ENCODE assay signal across 18 cellular contexts in the genomic region with DNA sequence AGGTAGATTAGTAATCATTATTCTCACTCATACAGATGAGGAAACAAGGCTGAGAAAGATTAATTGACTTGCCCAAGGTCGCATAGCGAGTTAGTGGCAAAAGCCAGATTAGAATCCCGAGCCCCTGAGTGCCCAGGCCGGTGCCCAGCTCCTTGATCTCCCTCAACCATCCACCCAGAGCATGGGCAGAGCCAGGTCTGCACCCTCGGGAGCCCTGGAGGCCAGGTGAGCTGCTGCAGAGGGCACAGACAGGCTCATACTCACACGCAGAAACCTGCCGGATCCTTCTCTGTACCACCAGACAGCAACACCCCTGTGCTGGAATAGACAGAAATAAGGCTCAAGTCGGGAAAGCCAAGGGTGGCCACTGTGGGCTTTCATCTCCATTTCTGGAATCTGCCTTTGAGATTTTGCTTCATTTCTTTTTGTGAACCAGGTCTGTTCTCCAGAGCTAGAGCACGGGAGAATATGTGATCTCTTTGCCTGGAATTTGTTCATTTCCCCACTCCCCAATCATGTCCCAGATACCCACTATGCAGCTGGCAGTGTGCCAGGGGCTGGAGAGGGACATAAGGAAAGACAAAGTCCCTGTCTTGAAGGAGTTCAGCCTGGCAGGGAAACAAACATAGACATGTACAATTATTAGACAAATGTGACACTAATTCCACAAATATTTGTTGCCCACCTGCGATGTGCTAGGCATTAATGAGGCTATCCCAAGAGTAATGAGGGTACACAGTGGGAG. TPM values are rescaled to one million over a fixed set of nuclear protein-coding genes. Genes with fewer than 3 reads are reported as not detected.
DNase-seq lines count a peak whose midpoint lies in the region; ATAC-seq and TF ChIP-seq lines count a peak whose summit lies in the region.
"Had no signal": no experiment of that assay in that cellular context is flagged by ENCODE, and none has a peak within 500 bp of the region (broad histone marks: within the 10 kb centered on the region; RNA-seq: fewer than 3 reads in every experiment).

No MANE protein-coding gene starts in this region.

- H3K14ac ChIP-seq in trophoblast cell (ENCODE audit: low read length), result no peak overlapping the region

- no peak overlapping the region for H3K4me2 ChIP-seq in trophoblast cell (ENCODE audit: low read length)

- H3K18ac ChIP-seq in trophoblast cell (ENCODE audit: low read length), result peak overlapping the region; percentile 54

- TF ChIP-seq EP300 in gastroesophageal sphincter (IDR thresholded peaks at IDR 0.05) (no peak), transverse colon (IDR thresholded peaks at IDR 0.05; ENCODE audit: low read depth) (no peak)

- no peak overlapping the region for H4K91ac ChIP-seq in trophoblast cell (ENCODE audit: low read depth, low read length)

- H3K79me2 ChIP-seq in trophoblast cell (ENCODE audit: control insufficient read depth, insufficient read depth, low read length, poor library complexity), result peaks cover 29% of the 10 kb centered on the region

- no peak overlapping the region for H2BK120ac ChIP-seq in trophoblast cell (ENCODE audit: insufficient read depth, low read length, poor library complexity)

- H3K27me3 ChIP-seq in gastroesophageal sphincter, result peaks cover 11% of the 10 kb centered on the region
- no peaks in the 10 kb centered on the region for H3K27me3 ChIP-seq in trophoblast cell (ENCODE audit: insufficient read depth, low read length)
- peaks cover 13% of the 10 kb centered on the region for H3K27me3 ChIP-seq in transverse colon

- H4K8ac ChIP-seq in trophoblast cell (ENCODE audit: low read depth, low read length), result no peak overlapping the region

- TF ChIP-seq POLR2A in gastroesophageal sphincter (IDR thresholded peaks at IDR 0.05) (no peak), transverse colon (IDR thresholded peaks at IDR 0.05) (no peak)

- WGBS in gastroesophageal sphincter (ENCODE audit: low coverage in 1 of 2), 2 donors, result 66 to 85% methylated on average over 2 to 9 of the region's 10 CpGs
- WGBS in trophoblast cell (ENCODE audit: extremely low coverage, insufficient coverage, insufficient read length), result no CpG with 5 or more reads among the region's 10 CpGs
- 83 to 84% methylated on average over 1 to 10 of the region's 10 CpGs for WGBS in transverse colon (ENCODE audit: low coverage in 1 of 2), 2 donors

- ATAC-seq in left ventricle myocardium superior (no peak), Right ventricle myocardium superior (ENCODE audit: poor library complexity) (no peak), gastroesophageal sphincter (no peak)
- ATAC-seq: PC-3 had no signal

- no peak overlapping the region for H2BK5ac ChIP-seq in trophoblast cell (ENCODE audit: low read depth, low read length, poor library complexity)

- H3K36me3 ChIP-seq in gastroesophageal sphincter, result no peaks in the 10 kb centered on the region
- H3K36me3 ChIP-seq in trophoblast cell (ENCODE audit: control insufficient read depth in 1 of 2, insufficient read depth in 2 of 2, low read length in 2 of 2), result peaks cover 5 to 6% of the 10 kb centered on the region in 2 experiments
- no peaks in the 10 kb centered on the region for H3K36me3 ChIP-seq in transverse colon

- H3K4me1 ChIP-seq in gastroesophageal sphincter, result peaks cover 0 to 88% (median 7%) of the 10 kb centered on the region in 3 donors
- H3K4me1 ChIP-seq in trophoblast cell (ENCODE audit: control insufficient read depth in 1 of 2, insufficient read depth in 2 of 2, low read length in 2 of 2), result peaks cover 34 to 48% of the 10 kb centered on the region in 2 experiments
- H3K4me1 ChIP-seq in transverse colon, result peaks cover 9 to 35% (median 13%) of the 10 kb centered on the region in 4 donors

- TF ChIP-seq CTCF in gastroesophageal sphincter (IDR thresholded peaks at IDR 0.05) (no peak), transverse colon (IDR thresholded peaks at IDR 0.05) (no peak), GM10266 (IDR thresholded peaks at IDR 0.05; ENCODE audit: control insufficient read depth, insufficient read depth, low read depth, missing control alignments) (no peak)

- no peak overlapping the region for H3K4me3 ChIP-seq in gastroesophageal sphincter
- H3K4me3 ChIP-seq in trophoblast cell (ENCODE audit: low read depth, low read length), result no peak overlapping the region
- no peak overlapping the region for H3K4me3 ChIP-seq in transverse colon

- H3K9ac ChIP-seq in trophoblast cell (ENCODE audit: low read length), result no peak overlapping the region

- peak overlapping the region; percentile 60 for H3K4ac ChIP-seq in trophoblast cell (ENCODE audit: low read depth, low read length)

- intact Hi-C loops in left ventricle myocardium superior (cut with micrococcal nuclease), result no loop called here
- intact Hi-C loops in Right ventricle myocardium superior (cut with DNase I), result no loop called here
- intact Hi-C loops in transverse colon (cut with DNase I; ENCODE audit: low total_unique reads), result no loop called here

- H4K12ac ChIP-seq in trophoblast cell (ENCODE audit: low read depth, low read length), result peak overlapping the region; percentile 54

- no peak overlapping the region for H2BK12ac ChIP-seq in trophoblast cell (ENCODE audit: low read length)

- DNase-seq in left ventricle myocardium superior, result peak; percentile 36
- DNase-seq in Right ventricle myocardium superior, result no peak
- no peak for DNase-seq in trophoblast cell
- no peak for DNase-seq in transverse colon
- DNase-seq in kidney glomerular epithelial cell (lab: John Stamatoyannopoulos, UW), result no peak
- DNase-seq in NCI-H2227 (lab: John Stamatoyannopoulos, UW; ENCODE audit: unreplicated experiment), result no peak
- DNase-seq in GM10266 (ENCODE audit: extremely low spot score), result no peak
- DNase-seq: CD4-positive, CD25-positive, alpha-beta regulatory T cell; DMS79; HFFc6; Kasumi-1; NCI-H1417 treated with DMSO at 0.1 percent for 48 hours; NCI-H2081; NCI-H69; NK-92 treated with Interleukin-12 subunit alpha and Interleukin-12 subunit beta, amount 100 ng/mL, for 24 hours; PC-3 had no signal

- H2AFZ ChIP-seq in trophoblast cell (ENCODE audit: insufficient read depth, low read length, poor library complexity), result no peak overlapping the region

- no peak overlapping the region for H3K23ac ChIP-seq in trophoblast cell (ENCODE audit: low read length)

- H3K9me3 ChIP-seq in gastroesophageal sphincter (no peaks in the 10 kb centered on the region), trophoblast cell (ENCODE audit: insufficient read depth, low read depth, low read length) (no peaks in the 10 kb centered on the region), transverse colon (no peaks in the 10 kb centered on the region)

- in situ Hi-C loops in transverse colon (cut with MboI; ENCODE audit: low pct_ligation_motif_present in 1 of 4, low pct_unique_long_range_greater_than_20kb in 1 of 4, low sequenced_read_pairs in 3 of 4), result no loop called here

- H3K27ac ChIP-seq in gastroesophageal sphincter (peak overlapping the region in 3 of 4 donors; percentile 56 to 82 (median 77)), trophoblast cell (ENCODE audit: low read depth, low read length) (no peak overlapping the region), transverse colon (peak overlapping the region; percentile 66 to 80 (median 75))

- H2AK5ac ChIP-seq in trophoblast cell (ENCODE audit: low read length), result no peak overlapping the region

- peaks cover 12% of the 10 kb centered on the region for H3K79me1 ChIP-seq in trophoblast cell (ENCODE audit: low read length)

RNA-seq across cellular contexts. Expression of gene AFAP1L2, which starts 5.5 kb away (rescaled TPM):
- 4.5 TPM for total RNA-seq in left ventricle myocardium superior
- total RNA-seq in Right ventricle myocardium superior, result 5.3 TPM
- 10 to 100 TPM; 20.5 to 29.5 (median 23.9) TPM for total RNA-seq in gastroesophageal sphincter
- polyA plus RNA-seq in trophoblast cell (2013), result 41.9 and 43.1 TPM in 2 replicates
- 10 to 100 TPM; 12.2 to 42.6 (median 13.2) TPM for total RNA-seq in transverse colon
- total RNA-seq: A673 had no signal
